ENCODE assay signal across 8 cellular contexts in the genomic region with DNA sequence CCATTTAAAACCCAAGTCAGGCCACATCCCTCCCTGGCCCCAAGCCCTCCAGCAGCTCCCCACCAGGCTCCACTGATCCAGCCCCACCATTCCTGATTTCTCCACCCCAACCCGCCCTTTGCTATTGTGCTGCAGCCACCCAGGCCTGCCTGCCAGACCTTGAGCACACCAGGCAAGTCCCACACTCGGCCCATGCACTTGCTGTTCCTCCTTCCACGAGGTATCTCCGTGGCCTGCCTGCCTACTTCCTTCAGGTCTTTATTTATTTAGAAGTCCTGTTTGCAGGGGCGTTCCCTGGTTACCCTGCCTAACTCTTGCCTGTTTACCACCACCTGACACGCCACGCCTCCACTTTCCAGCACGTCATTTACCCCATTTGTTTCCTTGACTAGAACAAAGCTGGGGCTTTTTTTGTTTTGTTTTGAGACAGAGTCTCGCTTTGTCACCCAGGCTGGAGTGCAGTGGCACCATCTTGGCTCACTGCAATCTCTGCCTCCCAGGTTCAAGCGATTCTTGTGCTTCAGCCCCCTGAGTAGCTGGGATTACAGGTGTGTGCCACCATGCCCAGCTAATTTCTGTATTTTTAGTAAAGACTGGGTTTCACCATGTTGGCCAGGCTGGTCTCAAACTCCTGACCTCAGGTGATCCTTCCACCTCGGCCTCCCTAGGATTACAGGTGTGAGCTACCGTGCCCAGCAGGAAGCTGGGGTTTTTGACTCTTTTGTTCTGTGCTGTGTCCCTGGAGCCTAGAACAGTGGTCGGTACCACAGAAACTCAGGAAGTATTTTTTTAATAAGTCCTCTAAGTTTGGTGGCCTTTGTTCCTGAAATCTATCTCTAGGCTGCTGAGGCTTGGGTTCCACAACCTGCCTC. TPM values are rescaled to one million over a fixed set of nuclear protein-coding genes. Genes with fewer than 3 reads are reported as not detected.
DNase-seq lines count a peak whose midpoint lies in the region; ATAC-seq and TF ChIP-seq lines count a peak whose summit lies in the region.

No MANE protein-coding gene starts in this region.

- peak; percentile 48 for ATAC-seq in GM21576 (IDR thresholded peaks at IDR 0.05; ENCODE audit: unreplicated experiment)

- H3K9me3 ChIP-seq in MG63, result no peaks in the 10 kb centered on the region

- H3K27me3 ChIP-seq in MG63, result no peaks in the 10 kb centered on the region

- peak; percentile 98 for DNase-seq in NAMALWA (ENCODE audit: low spot score)
- peak; percentile 89 for DNase-seq in activated T-cell treated with anti-CD3 and anti-CD28 coated beads, Interleukin-2, amount 50 U/mL, for 24 hours
- DNase-seq in islet precursor cell, result peak; percentile 54
- peak; percentile 93 for DNase-seq in stimulated activated CD8-positive, alpha-beta memory T cell treated with anti-CD3 and anti-CD28 coated beads, Interleukin-15, amount 100 ng/mL, for 1 hour (ENCODE audit: low read depth)
- DNase-seq in DMS79 treated with DMSO at 0.1 percent for 48 hours (lab: John Stamatoyannopoulos, UW), result no peak
- no peak for DNase-seq in MG63

- H3K4me3 ChIP-seq in MG63, result no peak overlapping the region

- peak; percentile 82 for TF ChIP-seq POLR2A in GM15510 (IDR thresholded peaks at IDR 0.05; ENCODE audit: borderline replicate concordance, extremely low read depth, insufficient read length)

- no peaks in the 10 kb centered on the region for H3K27me3 Mint-ChIP-seq in activated T-cell treated with anti-CD3 and anti-CD28 coated beads, Interleukin-2, amount 50 U/mL, for 24 hours

- H3K4me1 Mint-ChIP-seq in activated T-cell treated with anti-CD3 and anti-CD28 coated beads, Interleukin-2, amount 50 U/mL, for 24 hours (ENCODE audit: low read depth), result peaks cover 66% of the 10 kb centered on the region

- H3K36me3 ChIP-seq in MG63, result peaks cover 70% of the 10 kb centered on the region

- H3K9me3 Mint-ChIP-seq in activated T-cell treated with anti-CD3 and anti-CD28 coated beads, Interleukin-2, amount 50 U/mL, for 24 hours, result no peaks in the 10 kb centered on the region

- H3K27ac Mint-ChIP-seq in activated T-cell treated with anti-CD3 and anti-CD28 coated beads, Interleukin-2, amount 50 U/mL, for 24 hours, result peak overlapping the region; percentile 100

- peak overlapping the region; percentile 79 for H3K4me3 Mint-ChIP-seq in activated T-cell treated with anti-CD3 and anti-CD28 coated beads, Interleukin-2, amount 50 U/mL, for 24 hours

- peaks cover 96% of the 10 kb centered on the region for H3K36me3 Mint-ChIP-seq in activated T-cell treated with anti-CD3 and anti-CD28 coated beads, Interleukin-2, amount 50 U/mL, for 24 hours (ENCODE audit: low read depth)

RNA-seq across cellular contexts. Expression of a gene that starts 6.7 kb away (rescaled TPM):
- 23.6 and 60.6 TPM in 2 replicates for total RNA-seq in MG63 (2014; rRNA removed; shearing (Covaris generic); ENCODE audit: low replicate concordance)

RNA-seq across cellular contexts. Expression of a gene that starts 13.6 kb away (rescaled TPM):
- not detected in 2 replicates for total RNA-seq in MG63 (2014; rRNA removed; shearing (Covaris generic); ENCODE audit: low replicate concordance)

RNA-seq across cellular contexts. Expression of a gene that starts 25.3 kb away (rescaled TPM):
- total RNA-seq in MG63 (2014; rRNA removed; shearing (Covaris generic); ENCODE audit: low replicate concordance), result not detected in 2 replicates

RNA-seq across cellular contexts. Expression of a gene that starts 29.0 kb away (rescaled TPM):
- total RNA-seq in MG63 (2014; rRNA removed; shearing (Covaris generic); ENCODE audit: low replicate concordance), result 0.43 and 3.5 TPM in 2 replicates

Comparison
In these comparisons a context has a peak if more than half of its experiments do, and no peak if none do; other contexts are left out.
1. DNase-seq: peak in NAMALWA (single experiment), activated T-cell treated with anti-CD3 and anti-CD28 coated beads, Interleukin-2, amount 50 U/mL, for 24 hours (single experiment), islet precursor cell (single experiment) and stimulated activated CD8-positive, alpha-beta memory T cell treated with anti-CD3 and anti-CD28 coated beads, Interleukin-15, amount 100 ng/mL, for 1 hour (single experiment); none in DMS79 treated with DMSO at 0.1 percent for 48 hours (single experiment) and MG63 (single experiment).